8 cellular contexts compared by ENCODE assay signal in genomic region chr10:72009430-72010081, GRCh38. TPM values are rescaled to one million over a fixed set of nuclear protein-coding genes. Genes with fewer than 3 reads are reported as not detected.
A peak's percentile ranks its signal among the peaks of the same experiment; 100 is the strongest.
DNase-seq lines count a peak whose midpoint lies in the region; ATAC-seq and TF ChIP-seq lines count a peak whose summit lies in the region.

No MANE protein-coding gene starts in this region.

- H3K4me3 ChIP-seq in HUES64 (ENCODE audit: low read length), result no peak overlapping the region
- H3K4me3 ChIP-seq in colonic mucosa, result no peak overlapping the region
- peak overlapping the region; percentile 51 to 52 for H3K4me3 ChIP-seq in stomach smooth muscle (ENCODE audit: low read length in 2 of 2)

- H3K4me1 ChIP-seq in HUES64 (ENCODE audit: insufficient read depth, low read length), result peaks cover 13% of the 10 kb centered on the region; the same call in 1 of the 2 replicates
- H3K4me1 ChIP-seq in colonic mucosa, result no peaks in the 10 kb centered on the region
- H3K4me1 ChIP-seq in stomach smooth muscle (ENCODE audit: control insufficient read depth, insufficient read depth, low read length), result peaks cover 44% of the 10 kb centered on the region

- no peaks in the 10 kb centered on the region for H3K27me3 ChIP-seq in HUES64 (ENCODE audit: insufficient read depth, low read length)
- H3K27me3 ChIP-seq in colonic mucosa, result no peaks in the 10 kb centered on the region
- no peaks in the 10 kb centered on the region for H3K27me3 ChIP-seq in stomach smooth muscle (ENCODE audit: control insufficient read depth in 1 of 2, insufficient read depth in 2 of 2, low read length in 2 of 2)

- TF ChIP-seq CTCF in colonic mucosa (IDR thresholded peaks at IDR 0.05), result no peak

- no peaks in the 10 kb centered on the region for H3K4me1 Mint-ChIP-seq in activated T-cell treated with anti-CD3 and anti-CD28 coated beads, Interleukin-2, amount 50 U/mL, for 72 hours (ENCODE audit: low read depth)

- intact Hi-C loops in colonic mucosa (cut with DNase I), result no loop called here

- H3K27me3 Mint-ChIP-seq in activated T-cell treated with anti-CD3 and anti-CD28 coated beads, Interleukin-2, amount 50 U/mL, for 72 hours (ENCODE audit: low read depth), result no peaks in the 10 kb centered on the region

- peak overlapping the region; percentile 48; the same call in 1 of the 2 replicates for H3K27ac ChIP-seq in HUES64 (ENCODE audit: low read depth, low read length)
- H3K27ac ChIP-seq in colonic mucosa, result peak overlapping the region; percentile 45
- peak overlapping the region; percentile 95 for H3K27ac ChIP-seq in stomach smooth muscle (ENCODE audit: low read length)

- H3K9me3 ChIP-seq in HUES64 (ENCODE audit: insufficient read depth, low read depth, low read length) (no peaks in the 10 kb centered on the region), colonic mucosa (no peaks in the 10 kb centered on the region), stomach smooth muscle (ENCODE audit: control insufficient read depth in 2 of 2, low read length in 2 of 2) (no peaks in the 10 kb centered on the region)

- no peaks in the 10 kb centered on the region for H3K9me3 Mint-ChIP-seq in activated T-cell treated with anti-CD3 and anti-CD28 coated beads, Interleukin-2, amount 50 U/mL, for 72 hours

- ATAC-seq in HG03565 (IDR thresholded peaks at IDR 0.05; ENCODE audit: unreplicated experiment) (no peak), GM21381 (IDR thresholded peaks at IDR 0.05; ENCODE audit: unreplicated experiment) (no peak)
- ATAC-seq in activated T-cell treated with anti-CD3 and anti-CD28 coated beads, Interleukin-2, amount 50 U/mL, for 72 hours (replicated peaks in 1 of 2), result no peak

- 68% methylated on average over 12 of the region's 12 CpGs for WGBS in HUES64

- DNase-seq in colonic mucosa, result peak; percentile 71
- peak; percentile 94 for DNase-seq in left kidney (ENCODE audit: low read depth, low spot score)
- no peak for DNase-seq in GM19238 (ENCODE audit: insufficient read length, low spot score)
- DNase-seq in activated T-cell treated with anti-CD3 and anti-CD28 coated beads, Interleukin-2, amount 50 U/mL, for 72 hours, result no peak

- H3K36me3 ChIP-seq in HUES64 (ENCODE audit: insufficient read depth, low read length) (0 out of 2 replicates have a peak, but pooled peaks cover 5% of the 10 kb centered on the region), colonic mucosa (no peaks in the 10 kb centered on the region), stomach smooth muscle (ENCODE audit: control insufficient read depth in 2 of 2, insufficient read depth in 2 of 2, low read length in 2 of 2) (peaks cover 9 to 25% of the 10 kb centered on the region in 2 donors)

- no peak overlapping the region for H3K4me3 Mint-ChIP-seq in activated T-cell treated with anti-CD3 and anti-CD28 coated beads, Interleukin-2, amount 50 U/mL, for 72 hours

- H3K9ac ChIP-seq in HUES64 (ENCODE audit: low read depth, low read length) (peak overlapping the region; percentile 12; the same call in 1 of the 2 replicates), colonic mucosa (ENCODE audit: low read depth in 2 of 2, low read length in 2 of 2) (peak overlapping the region in 1 of 2 donors; percentile 22), stomach smooth muscle (ENCODE audit: low read length in 2 of 2) (peak overlapping the region; percentile 62 to 63)

- no peak overlapping the region for H3K27ac Mint-ChIP-seq in activated T-cell treated with anti-CD3 and anti-CD28 coated beads, Interleukin-2, amount 50 U/mL, for 72 hours

- H3K36me3 Mint-ChIP-seq in activated T-cell treated with anti-CD3 and anti-CD28 coated beads, Interleukin-2, amount 50 U/mL, for 72 hours (ENCODE audit: insufficient read depth in 2 of 2), result no peaks in the 10 kb centered on the region

RNA-seq across cellular contexts. Expression of gene CHST3, which starts 45.4 kb away (rescaled TPM):
- 3.8 TPM for polyA plus RNA-seq in HUES64 (2013, experiment 1 of 2)
- polyA plus RNA-seq in HUES64 (2013, experiment 2 of 2), result 4.1 TPM
- total RNA-seq in colonic mucosa, result 1 to 10 TPM; 2.5 to 3.4 TPM
- total RNA-seq in activated T-cell treated with anti-CD3 and anti-CD28 coated beads, Interleukin-2, amount 50 U/mL, for 72 hours, result under 1 TPM; 0.16 to 0.38 TPM

Comparison
In these comparisons a context has a peak if more than half of its experiments do, and no peak if none do; other contexts are left out.
1. H3K27ac ChIP-seq: peak in every context shown above with its lines; median percentile 95 in stomach smooth muscle; 48 in HUES64; 45 in colonic mucosa.
2. H3K4me3 ChIP-seq: peak in stomach smooth muscle (2 of 2); none in HUES64 (single experiment) and colonic mucosa (single experiment).
3. DNase-seq: peak in colonic mucosa (single experiment) and left kidney (single experiment); none in GM19238 (single experiment) and activated T-cell treated with anti-CD3 and anti-CD28 coated beads, Interleukin-2, amount 50 U/mL, for 72 hours (0 of 2).